Comparison of ENCODE assay signal across 14 cellular contexts in genomic region chr4:147778942-147779341, GRCh38. TPM values are rescaled to one million over a fixed set of nuclear protein-coding genes. Genes with fewer than 3 reads are reported as not detected.
A peak's percentile ranks its signal among the peaks of the same experiment; 100 is the strongest.
DNase-seq lines count a peak whose midpoint lies in the region; ATAC-seq and TF ChIP-seq lines count a peak whose summit lies in the region.
"Had no signal": no experiment of that assay in that cellular context is flagged by ENCODE, and none has a peak within 500 bp of the region (broad histone marks: within the 10 kb centered on the region; RNA-seq: fewer than 3 reads in every experiment).

No MANE protein-coding gene starts in this region.

- no peaks in the 10 kb centered on the region for H3K9me3 ChIP-seq in T-helper 17 cell (ENCODE audit: control insufficient read depth, low read length, poor library complexity, severe bottlenecking)
- H3K9me3 ChIP-seq: Caco-2, SJCRH30 had no signal

- TF ChIP-seq CTCF in lower leg skin (IDR thresholded peaks at IDR 0.05), result no peak

- intact Hi-C loops in lower leg skin (cut with DNase I; ENCODE audit: low total_unique reads), result no loop called here

- peaks cover 37% of the 10 kb centered on the region for H3K4me1 Mint-ChIP-seq in T-helper 17 cell

- no peak for TF ChIP-seq POLR2A in lower leg skin (IDR thresholded peaks at IDR 0.05)

- no peak overlapping the region for H3K4me3 ChIP-seq in lower leg skin (ENCODE audit: low read depth, poor library complexity, severe bottlenecking)
- H3K4me3 ChIP-seq: K562, SJCRH30 had no signal

- H3K36me3 Mint-ChIP-seq in T-helper 17 cell (ENCODE audit: low read depth), result no peaks in the 10 kb centered on the region

- no peaks in the 10 kb centered on the region for H3K27me3 Mint-ChIP-seq in T-helper 17 cell

- peak; percentile 69 for ATAC-seq in GM18867 (IDR thresholded peaks at IDR 0.05; ENCODE audit: unreplicated experiment)
- peak; percentile 52 for ATAC-seq in GM21528 (IDR thresholded peaks at IDR 0.05; ENCODE audit: low FRiP score, unreplicated experiment)
- peak; percentile 74 for ATAC-seq in HG03066 (IDR thresholded peaks at IDR 0.05; ENCODE audit: low read depth, unreplicated experiment)
- peak; percentile 20 for ATAC-seq in T-helper 17 cell
- ATAC-seq: K562 had no signal

- peak overlapping the region; percentile 66 for H3K27ac Mint-ChIP-seq in T-helper 17 cell

- DNase-seq in T-helper 17 cell (no peak), NCI-H1694 (lab: John Stamatoyannopoulos, UW) (no peak), lower leg skin (ENCODE audit: low spot score in 2 of 2) (no peak), NCI-H82 treated with DMSO at 0.1 percent for 48 hours (lab: John Stamatoyannopoulos, UW; ENCODE audit: unreplicated experiment) (no peak)
- DNase-seq in activated CD4-positive, alpha-beta T cell treated with anti-CD3 and anti-CD28 coated beads for 1 hour, result no peak
- DNase-seq: activated CD4-positive, CD25-positive, alpha-beta regulatory T cell treated with anti-CD3 and anti-CD28 coated beads, Interleukin-2, amount 50 U/mL, for 72 hours; Caco-2; NCI-H2227 treated with DMSO at 0.1 percent for 48 hours; SJCRH30; stimulated activated naive CD4-positive, alpha-beta T cell treated with Interleukin-2 at 50 U/mL for 16 hours had no signal

- 90 to 96% methylated on average over 7 of the region's 7 CpGs for WGBS in lower leg skin, 2 donors

- peak overlapping the region; percentile 37 for H3K4me3 Mint-ChIP-seq in T-helper 17 cell

RNA-seq across cellular contexts. Expression of gene ARHGAP10, which starts 47.1 kb away (rescaled TPM):
- total RNA-seq in T-helper 17 cell, result 10 to 100 TPM; 14.6 to 23.3 TPM
- 10 to 100 TPM; 30.6 to 45.8 (median 37.9) TPM for total RNA-seq in lower leg skin

Comparison
In these comparisons a context has a peak if more than half of its experiments do, and no peak if none do; other contexts are left out.
1. ATAC-seq: peak in every context shown above with its lines; median percentile 74 in HG03066; 69 in GM18867; 52 in GM21528; 20 in T-helper 17 cell.